Comparison of ENCODE assay signal across 1 cellular context in the genomic region with DNA sequence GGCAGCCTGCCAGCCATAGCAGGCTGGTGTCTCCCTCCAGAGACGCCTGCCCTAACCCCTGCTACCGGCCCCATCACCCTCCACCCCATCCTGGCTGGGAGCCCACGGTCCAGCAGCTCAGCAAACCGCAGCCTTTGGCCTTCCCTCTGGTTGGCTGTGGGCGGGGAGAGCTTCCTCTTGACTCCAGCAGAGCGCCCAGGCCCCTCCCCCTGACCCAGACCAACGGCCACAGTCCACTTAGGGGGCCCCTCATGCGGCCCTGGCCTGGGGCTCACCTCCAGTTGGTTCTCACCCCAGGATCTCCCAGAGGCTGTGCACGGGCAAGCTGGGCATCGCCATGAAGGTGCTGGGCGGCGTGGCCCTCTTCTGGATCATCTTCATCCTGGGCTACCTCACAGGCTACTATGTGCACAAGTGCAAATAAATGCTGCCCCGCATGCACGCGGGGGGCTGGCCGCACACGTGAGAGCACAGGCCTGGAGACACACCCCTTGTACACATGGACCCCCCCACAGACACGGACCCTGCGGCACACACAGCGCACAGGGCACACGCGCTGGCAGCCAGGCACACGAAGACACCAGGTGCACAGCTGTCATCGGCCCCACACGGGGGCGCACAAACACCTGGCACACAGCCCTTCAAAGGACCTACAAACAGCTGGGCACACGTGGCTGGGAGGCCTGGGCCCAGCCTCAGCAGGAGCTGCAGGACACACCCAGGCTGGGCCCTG.
TF ChIP-seq lines count a peak whose summit lies in the region.

No MANE protein-coding gene starts in this region.

TF ChIP-seq in K562, 482 proteins besides CTCF, POLR2A, EP300 and RAD21 (continued from another document and continues in another):
- TF ChIP-seq REST (CRISPR knock-in tag; IDR thresholded peaks at IDR 0.05; ENCODE audit: low read depth), result no peak
- TF ChIP-seq, protein P1, sequence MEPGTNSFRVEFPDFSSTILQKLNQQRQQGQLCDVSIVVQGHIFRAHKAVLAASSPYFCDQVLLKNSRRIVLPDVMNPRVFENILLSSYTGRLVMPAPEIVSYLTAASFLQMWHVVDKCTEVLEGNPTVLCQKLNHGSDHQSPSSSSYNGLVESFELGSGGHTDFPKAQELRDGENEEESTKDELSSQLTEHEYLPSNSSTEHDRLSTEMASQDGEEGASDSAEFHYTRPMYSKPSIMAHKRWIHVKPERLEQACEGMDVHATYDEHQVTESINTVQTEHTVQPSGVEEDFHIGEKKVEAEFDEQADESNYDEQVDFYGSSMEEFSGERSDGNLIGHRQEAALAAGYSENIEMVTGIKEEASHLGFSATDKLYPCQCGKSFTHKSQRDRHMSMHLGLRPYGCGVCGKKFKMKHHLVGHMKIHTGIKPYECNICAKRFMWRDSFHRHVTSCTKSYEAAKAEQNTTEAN (CRISPR knock-in tag; IDR thresholded peaks at IDR 0.05), result no peak
- TF ChIP-seq ZNF311 (CRISPR knock-in tag; IDR thresholded peaks at IDR 0.05), result peak; percentile 66; the same call in 1 of the 2 replicates
- peak; percentile 88; the same call in 1 of the 2 replicates for TF ChIP-seq ZNF609 (CRISPR knock-in tag; IDR thresholded peaks at IDR 0.05; ENCODE audit: borderline replicate concordance)
- TF ChIP-seq ETS2 (tag; IDR thresholded peaks at IDR 0.05; ENCODE audit: borderline replicate concordance, poor library complexity, severe bottlenecking), result no peak
- TF ChIP-seq, protein P2, sequence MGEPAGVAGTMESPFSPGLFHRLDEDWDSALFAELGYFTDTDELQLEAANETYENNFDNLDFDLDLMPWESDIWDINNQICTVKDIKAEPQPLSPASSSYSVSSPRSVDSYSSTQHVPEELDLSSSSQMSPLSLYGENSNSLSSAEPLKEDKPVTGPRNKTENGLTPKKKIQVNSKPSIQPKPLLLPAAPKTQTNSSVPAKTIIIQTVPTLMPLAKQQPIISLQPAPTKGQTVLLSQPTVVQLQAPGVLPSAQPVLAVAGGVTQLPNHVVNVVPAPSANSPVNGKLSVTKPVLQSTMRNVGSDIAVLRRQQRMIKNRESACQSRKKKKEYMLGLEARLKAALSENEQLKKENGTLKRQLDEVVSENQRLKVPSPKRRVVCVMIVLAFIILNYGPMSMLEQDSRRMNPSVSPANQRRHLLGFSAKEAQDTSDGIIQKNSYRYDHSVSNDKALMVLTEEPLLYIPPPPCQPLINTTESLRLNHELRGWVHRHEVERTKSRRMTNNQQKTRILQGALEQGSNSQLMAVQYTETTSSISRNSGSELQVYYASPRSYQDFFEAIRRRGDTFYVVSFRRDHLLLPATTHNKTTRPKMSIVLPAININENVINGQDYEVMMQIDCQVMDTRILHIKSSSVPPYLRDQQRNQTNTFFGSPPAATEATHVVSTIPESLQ (CRISPR knock-in tag; IDR thresholded peaks at IDR 0.05), result no peak
- no peak for TF ChIP-seq HMG20B (CRISPR knock-in tag; IDR thresholded peaks at IDR 0.05)
- 0 out of 2 replicates have a peak, but pooled peaks have one; percentile 23 for TF ChIP-seq ATF1 (CRISPR knock-in tag; IDR thresholded peaks at IDR 0.05)
- TF ChIP-seq ATF1 (tag; IDR thresholded peaks at IDR 0.05), result peak; percentile 77
- TF ChIP-seq YY1 (IDR thresholded peaks at IDR 0.05; ENCODE audit: borderline replicate concordance in 1 of 3, control insufficient read depth in 1 of 3, extremely low read depth in 1 of 3, insufficient read depth in 3 of 3, insufficient read length in 1 of 3, insufficient replicate concordance in 2 of 3, low read depth in 1 of 3, low read length in 2 of 3), result peak in 2 of 3 experiments; percentile 10 to 27
- 0 out of 2 replicates have a peak, but pooled peaks have one; percentile 75 for TF ChIP-seq GATAD2A (IDR thresholded peaks at IDR 0.05)
- TF ChIP-seq ZKSCAN8 (CRISPR knock-in tag; IDR thresholded peaks at IDR 0.05), result no peak
- TF ChIP-seq ZNF395 (CRISPR knock-in tag; IDR thresholded peaks at IDR 0.05), result no peak
- no peak for TF ChIP-seq ELF1 (tag; IDR thresholded peaks at IDR 0.05)
- no peak for TF ChIP-seq ZNF551 (CRISPR knock-in tag; IDR thresholded peaks at IDR 0.05)
- no peak for TF ChIP-seq PCBP1 (IDR thresholded peaks at IDR 0.05; ENCODE audit: low read depth, low read length, poor library complexity, severe bottlenecking)
- TF ChIP-seq SNAPC5 (CRISPR knock-in tag; IDR thresholded peaks at IDR 0.05), result no peak
- no peak for TF ChIP-seq ESRRB (CRISPR knock-in tag; IDR thresholded peaks at IDR 0.05; ENCODE audit: borderline replicate concordance)
- TF ChIP-seq, protein P3, sequence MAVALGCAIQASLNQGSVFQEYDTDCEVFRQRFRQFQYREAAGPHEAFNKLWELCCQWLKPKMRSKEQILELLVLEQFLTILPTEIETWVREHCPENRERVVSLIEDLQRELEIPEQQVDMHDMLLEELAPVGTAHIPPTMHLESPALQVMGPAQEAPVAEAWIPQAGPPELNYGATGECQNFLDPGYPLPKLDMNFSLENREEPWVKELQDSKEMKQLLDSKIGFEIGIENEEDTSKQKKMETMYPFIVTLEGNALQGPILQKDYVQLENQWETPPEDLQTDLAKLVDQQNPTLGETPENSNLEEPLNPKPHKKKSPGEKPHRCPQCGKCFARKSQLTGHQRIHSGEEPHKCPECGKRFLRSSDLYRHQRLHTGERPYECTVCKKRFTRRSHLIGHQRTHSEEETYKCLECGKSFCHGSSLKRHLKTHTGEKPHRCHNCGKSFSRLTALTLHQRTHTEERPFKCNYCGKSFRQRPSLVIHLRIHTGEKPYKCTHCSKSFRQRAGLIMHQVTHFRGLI (CRISPR knock-in tag; IDR thresholded peaks at IDR 0.05), result no peak
- peak; percentile 99 for TF ChIP-seq TFAP4 (CRISPR knock-in tag; IDR thresholded peaks at IDR 0.05; ENCODE audit: borderline replicate concordance)
- TF ChIP-seq, protein P4, sequence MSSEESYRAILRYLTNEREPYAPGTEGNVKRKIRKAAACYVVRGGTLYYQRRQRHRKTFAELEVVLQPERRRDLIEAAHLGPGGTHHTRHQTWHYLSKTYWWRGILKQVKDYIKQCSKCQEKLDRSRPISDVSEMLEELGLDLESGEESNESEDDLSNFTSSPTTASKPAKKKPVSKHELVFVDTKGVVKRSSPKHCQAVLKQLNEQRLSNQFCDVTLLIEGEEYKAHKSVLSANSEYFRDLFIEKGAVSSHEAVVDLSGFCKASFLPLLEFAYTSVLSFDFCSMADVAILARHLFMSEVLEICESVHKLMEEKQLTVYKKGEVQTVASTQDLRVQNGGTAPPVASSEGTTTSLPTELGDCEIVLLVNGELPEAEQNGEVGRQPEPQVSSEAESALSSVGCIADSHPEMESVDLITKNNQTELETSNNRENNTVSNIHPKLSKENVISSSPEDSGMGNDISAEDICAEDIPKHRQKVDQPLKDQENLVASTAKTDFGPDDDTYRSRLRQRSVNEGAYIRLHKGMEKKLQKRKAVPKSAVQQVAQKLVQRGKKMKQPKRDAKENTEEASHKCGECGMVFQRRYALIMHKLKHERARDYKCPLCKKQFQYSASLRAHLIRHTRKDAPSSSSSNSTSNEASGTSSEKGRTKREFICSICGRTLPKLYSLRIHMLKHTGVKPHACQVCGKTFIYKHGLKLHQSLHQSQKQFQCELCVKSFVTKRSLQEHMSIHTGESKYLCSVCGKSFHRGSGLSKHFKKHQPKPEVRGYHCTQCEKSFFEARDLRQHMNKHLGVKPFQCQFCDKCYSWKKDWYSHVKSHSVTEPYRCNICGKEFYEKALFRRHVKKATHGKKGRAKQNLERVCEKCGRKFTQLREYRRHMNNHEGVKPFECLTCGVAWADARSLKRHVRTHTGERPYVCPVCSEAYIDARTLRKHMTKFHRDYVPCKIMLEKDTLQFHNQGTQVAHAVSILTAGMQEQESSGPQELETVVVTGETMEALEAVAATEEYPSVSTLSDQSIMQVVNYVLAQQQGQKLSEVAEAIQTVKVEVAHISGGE (CRISPR knock-in tag; IDR thresholded peaks at IDR 0.05), result peak in 1 of 3 experiments; percentile 72; a peak in 2 of 6 replicates
- TF ChIP-seq NR2C2 (CRISPR knock-in tag; IDR thresholded peaks at IDR 0.05), result peak; percentile 87; the same call in 1 of the 2 replicates
- peak; percentile 78 for TF ChIP-seq NR2C2 (tag; IDR thresholded peaks at IDR 0.05)
- TF ChIP-seq BACH1 (tag; IDR thresholded peaks at IDR 0.05), result no peak
- no peak for TF ChIP-seq GATA2 (CRISPR knock-in tag; IDR thresholded peaks at IDR 0.05)
- TF ChIP-seq ZNF239 (CRISPR knock-in tag; IDR thresholded peaks at IDR 0.05), result no peak
- no peak for TF ChIP-seq ZC3H8 (IDR thresholded peaks at IDR 0.05)
